In the genomic region with DNA sequence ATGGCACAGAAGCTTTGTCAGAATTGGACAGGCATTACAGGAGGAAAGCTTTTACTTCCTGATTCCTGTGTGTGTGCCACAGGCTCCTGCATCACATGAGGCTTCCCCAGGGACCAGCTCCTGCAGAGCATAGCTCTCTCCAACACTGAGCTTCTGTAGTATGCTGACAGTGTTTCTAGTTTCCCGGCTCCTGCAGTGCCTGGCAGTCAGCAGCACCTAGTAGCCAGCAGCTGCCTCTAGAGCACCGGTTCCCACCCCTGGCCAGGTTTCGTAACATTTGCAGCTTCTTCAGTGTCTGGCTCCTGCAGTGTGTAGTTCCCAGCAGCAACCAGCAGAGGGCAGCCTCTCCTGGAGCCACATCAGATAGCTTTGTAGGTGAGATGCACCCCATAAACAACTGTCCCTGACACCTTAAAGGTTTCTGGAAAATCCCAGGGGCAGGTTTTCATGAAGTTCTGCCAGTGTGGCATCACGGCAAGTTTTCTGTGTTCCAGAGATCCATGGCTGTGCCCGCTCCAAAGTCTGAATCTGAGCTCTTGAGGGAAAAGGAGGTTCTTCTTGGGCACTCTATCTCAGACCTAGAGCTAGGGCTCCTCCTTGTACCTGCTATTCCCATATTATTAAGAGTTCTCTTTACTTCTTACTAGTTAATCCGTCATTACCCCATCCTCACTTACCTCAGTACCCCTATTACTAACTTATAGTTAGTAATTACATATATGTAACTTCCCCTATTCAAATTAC, we compare ENCODE assay signal across 8 cellular contexts. TPM values are rescaled to one million over a fixed set of nuclear protein-coding genes. Genes with fewer than 3 reads are reported as not detected.
DNase-seq lines count a peak whose midpoint lies in the region; ATAC-seq and TF ChIP-seq lines count a peak whose summit lies in the region.

No MANE protein-coding gene starts in this region.

- TF ChIP-seq CTCF in dorsolateral prefrontal cortex (IDR thresholded peaks at IDR 0.05 in 54 of 56, conservative IDR thresholded peaks at IDR 0.05 in 2 of 56; ENCODE audit: low read depth in 1 of 56, partially characterized antibody in 56 of 56) (peak; percentile 83 to 99 (median 96)), lung (IDR thresholded peaks at IDR 0.05; ENCODE audit: control extremely low read depth, extremely low read depth) (peak; percentile 89)

- H3K27me3 ChIP-seq in CD4-positive, CD25-positive, alpha-beta regulatory T cell (ENCODE audit: control insufficient read depth, insufficient read depth, low read length): peaks cover 8% of the 10 kb centered on the region
- H3K27me3 ChIP-seq in dorsolateral prefrontal cortex (no peaks in the 10 kb centered on the region), lung (ENCODE audit: control insufficient read depth, insufficient read depth) (no peaks in the 10 kb centered on the region)

- no peaks in the 10 kb centered on the region for H3K36me3 Mint-ChIP-seq in CD4-positive, CD25-positive, alpha-beta regulatory T cell
- no peaks in the 10 kb centered on the region for H3K36me3 Mint-ChIP-seq in activated CD4-positive, alpha-beta memory T cell treated with anti-CD3 and anti-CD28 coated beads for 36 hours

- no peak overlapping the region for H3K27ac ChIP-seq in CD4-positive, CD25-positive, alpha-beta regulatory T cell (ENCODE audit: insufficient read depth, low read length, poor library complexity, severe bottlenecking)
- H3K27ac ChIP-seq in dorsolateral prefrontal cortex: peak overlapping the region in 49 of 59 donors; percentile 8 to 88 (median 65)
- no peak overlapping the region for H3K27ac ChIP-seq in lung (ENCODE audit: low read depth in 1 of 2, low read length in 1 of 2)

- intact Hi-C loops in activated CD4-positive, alpha-beta memory T cell treated with anti-CD3 and anti-CD28 coated beads for 36 hours (cut with micrococcal nuclease): loop anchor here (1.0 kb wide), 3 partner anchors 17 to 597 kb away; no protein-coding TSS in a partner anchor
- intact Hi-C loops in dorsolateral prefrontal cortex (cut with DNase I): loop anchor here in 1 of 2 donors (5.0 kb wide), 1 partner anchor 281 kb away; no protein-coding TSS in a partner anchor

- peak; percentile 72 to 91 (median 83) for DNase-seq in CD4-positive, CD25-positive, alpha-beta regulatory T cell
- DNase-seq in NCI-H69 (lab: John Stamatoyannopoulos, UW) (peak; percentile 87), dorsolateral prefrontal cortex (peak; percentile 74 to 92 (median 84)), lung (ENCODE audit: low spot score) (peak; percentile 85)
- peak; percentile 91 for DNase-seq in activated CD4-positive, alpha-beta memory T cell treated with anti-CD3 and anti-CD28 coated beads for 36 hours
- DNase-seq in stimulated activated CD8-positive, alpha-beta memory T cell treated with anti-CD3 and anti-CD28 coated beads, Interleukin-12 subunit alpha, Interleukin-12 subunit beta, amount 100 ng/mL, for 4 hours (ENCODE audit: low read depth): peak; percentile 60

- POLR2A ChIA-PET in activated CD4-positive, alpha-beta memory T cell treated with anti-CD3 and anti-CD28 coated beads for 36 hours (lab: Charles Lee): interaction anchor here (0.5 to 1.6 kb wide), 6 partner anchors 16 to 840 kb away, joined by 3 to 9 read pairs (median 4); a partner anchor contains a TSS

- peak overlapping the region in 1 of 3 donors; percentile 58 for H3K27ac Mint-ChIP-seq in CD4-positive, CD25-positive, alpha-beta regulatory T cell
- H3K27ac Mint-ChIP-seq in activated CD4-positive, alpha-beta memory T cell treated with anti-CD3 and anti-CD28 coated beads for 36 hours: no peak overlapping the region

- H3K4me1 Mint-ChIP-seq in CD4-positive, CD25-positive, alpha-beta regulatory T cell: peaks cover 8 to 17% (median 13%) of the 10 kb centered on the region in 4 donors
- H3K4me1 Mint-ChIP-seq in activated CD4-positive, alpha-beta memory T cell treated with anti-CD3 and anti-CD28 coated beads for 36 hours (ENCODE audit: low read depth): peaks cover 11% of the 10 kb centered on the region

- no peaks in the 10 kb centered on the region for H3K9me3 ChIP-seq in CD4-positive, CD25-positive, alpha-beta regulatory T cell (ENCODE audit: control insufficient read depth in 2 of 2, low read length in 2 of 2)
- no peaks in the 10 kb centered on the region for H3K9me3 ChIP-seq in lung (ENCODE audit: control insufficient read depth in 2 of 2, insufficient read depth in 1 of 2, low read length in 1 of 2)

- H3K4me3 ChIP-seq in CD4-positive, CD25-positive, alpha-beta regulatory T cell (ENCODE audit: low read depth, low read length): peak overlapping the region; percentile 65
- H3K4me3 ChIP-seq in dorsolateral prefrontal cortex: peak overlapping the region in 26 of 59 donors; percentile 3 to 55 (median 28)
- no peak overlapping the region for H3K4me3 ChIP-seq in lung

- CTCF ChIA-PET in activated CD4-positive, alpha-beta memory T cell treated with anti-CD3 and anti-CD28 coated beads for 36 hours (lab: Charles Lee): interaction anchor here (0.5 to 4.4 kb wide), 78 partner anchors 9 to 1196 kb away, joined by 3 to 120 read pairs (median 4); a partner anchor contains a TSS

- peak; percentile 99 for ATAC-seq in CD4-positive, CD25-positive, alpha-beta regulatory T cell (ENCODE audit: low read depth in 2 of 2)
- ATAC-seq in GM19395 (IDR thresholded peaks at IDR 0.05; ENCODE audit: unreplicated experiment) (peak; percentile 97), HG03460 (IDR thresholded peaks at IDR 0.05; ENCODE audit: unreplicated experiment) (peak; percentile 94), lung (ENCODE audit: insufficient read depth, low FRiP score) (peak; percentile 96)

- H3K4me1 ChIP-seq in CD4-positive, CD25-positive, alpha-beta regulatory T cell (ENCODE audit: control insufficient read depth, insufficient read depth, low read length, poor library complexity, severe bottlenecking): peaks cover 10% of the 10 kb centered on the region
- no peaks in the 10 kb centered on the region for H3K4me1 ChIP-seq in lung (ENCODE audit: control insufficient read depth in 2 of 2, insufficient read depth in 2 of 2, low read length in 2 of 2)

- 19 to 24% methylated on average over 6 of the region's 6 CpGs for WGBS in lung, 2 donors

- peak overlapping the region in 3 of 4 donors; percentile 29 to 67 (median 52) for H3K4me3 Mint-ChIP-seq in CD4-positive, CD25-positive, alpha-beta regulatory T cell
- no peak overlapping the region for H3K4me3 Mint-ChIP-seq in activated CD4-positive, alpha-beta memory T cell treated with anti-CD3 and anti-CD28 coated beads for 36 hours

- no peaks in the 10 kb centered on the region for H3K36me3 ChIP-seq in CD4-positive, CD25-positive, alpha-beta regulatory T cell (ENCODE audit: control insufficient read depth, insufficient read depth, low read length)
- H3K36me3 ChIP-seq in lung (ENCODE audit: control insufficient read depth in 2 of 2, insufficient read depth in 2 of 2, low read length in 2 of 2): no peaks in the 10 kb centered on the region

- peaks cover 29% of the 10 kb centered on the region for H3K27me3 Mint-ChIP-seq in CD4-positive, CD25-positive, alpha-beta regulatory T cell
- no peaks in the 10 kb centered on the region for H3K27me3 Mint-ChIP-seq in activated CD4-positive, alpha-beta memory T cell treated with anti-CD3 and anti-CD28 coated beads for 36 hours

- no peaks in the 10 kb centered on the region for H3K9me3 Mint-ChIP-seq in CD4-positive, CD25-positive, alpha-beta regulatory T cell
- no peaks in the 10 kb centered on the region for H3K9me3 Mint-ChIP-seq in activated CD4-positive, alpha-beta memory T cell treated with anti-CD3 and anti-CD28 coated beads for 36 hours

RNA-seq across cellular contexts. Expression of a gene that starts 5.7 kb away (rescaled TPM):
- total RNA-seq in CD4-positive, CD25-positive, alpha-beta regulatory T cell: 631 TPM
- 100 to 1,000 TPM; 187 to 233 (median 205) TPM for polyA plus RNA-seq in CD4-positive, CD25-positive, alpha-beta regulatory T cell
- 100 to 1,000 TPM; 184 to 187 TPM for total RNA-seq in activated CD4-positive, alpha-beta memory T cell treated with anti-CD3 and anti-CD28 coated beads for 36 hours
- 100 to 1,000 TPM in 21 of 120 experiments, 10 to 100 TPM in 99; 66.0 to 127 (median 89.1) TPM for total RNA-seq in dorsolateral prefrontal cortex
- 100 to 1,000 TPM; 107 to 263 TPM for total RNA-seq in lung
- polyA plus RNA-seq in lung: 10 to 100 TPM; 61.2 to 83.3 TPM

Comparison
In these comparisons a context has a peak if more than half of its experiments do, and no peak if none do; other contexts are left out.
1. H3K27ac ChIP-seq: peak in dorsolateral prefrontal cortex (49 of 59); none in CD4-positive, CD25-positive, alpha-beta regulatory T cell (single experiment) and lung (0 of 2).
2. Peak in every context shown above with its lines, with median percentiles within 50 percentile points of each other: ATAC-seq and DNase-seq.